ENCODE assay signal across 8 cellular contexts in the genomic region with DNA sequence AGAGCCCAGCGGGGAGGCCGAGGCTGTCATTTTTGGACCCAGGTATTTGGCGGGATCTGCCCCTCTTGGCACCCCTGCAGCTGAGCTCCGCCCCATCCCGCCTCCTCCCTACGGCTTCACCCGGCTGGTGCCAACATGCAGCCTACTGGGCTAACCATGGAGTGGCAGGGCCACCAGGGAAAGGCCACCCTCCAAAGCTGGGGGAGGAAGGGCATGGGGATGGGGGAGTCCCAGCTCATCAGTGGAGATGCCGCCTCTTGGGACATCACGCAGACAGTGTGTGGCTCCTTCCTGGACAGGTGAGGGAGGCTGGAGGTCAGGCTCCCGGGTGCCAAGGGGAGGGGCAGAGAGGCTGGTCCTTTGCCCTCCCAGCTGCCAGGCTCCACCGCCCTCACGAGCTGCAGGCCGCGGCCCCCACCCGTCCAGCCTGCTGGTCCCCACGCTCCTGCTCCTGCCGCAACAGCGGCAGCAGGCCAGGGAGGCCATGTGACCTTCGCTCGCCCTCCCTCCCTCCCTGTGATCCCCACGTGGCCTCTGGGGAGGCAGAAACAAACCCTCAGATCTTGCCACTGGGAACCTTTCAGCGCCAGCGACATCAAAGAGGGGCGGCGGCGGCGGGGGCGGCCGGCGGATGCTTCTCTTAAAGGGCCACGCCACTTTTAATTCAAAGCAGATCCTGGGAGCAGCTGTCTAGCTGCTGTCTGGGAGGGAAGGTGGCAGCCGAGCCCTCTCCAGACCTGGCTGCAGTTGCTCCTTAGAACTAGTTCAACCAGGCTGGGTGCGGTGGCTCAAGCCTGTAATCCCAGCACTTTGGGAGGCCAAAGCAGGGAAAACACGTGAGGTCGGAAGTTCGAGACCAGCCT. TPM values are rescaled to one million over a fixed set of nuclear protein-coding genes. Genes with fewer than 3 reads are reported as not detected.
DNase-seq lines count a peak whose midpoint lies in the region; ATAC-seq and TF ChIP-seq lines count a peak whose summit lies in the region.

No MANE protein-coding gene starts in this region.

- no peaks in the 10 kb centered on the region for H3K79me2 ChIP-seq in OCI-LY1 (ENCODE audit: insufficient read depth, low read length)

- no peaks in the 10 kb centered on the region for H4K20me1 ChIP-seq in OCI-LY1 (ENCODE audit: insufficient read depth, low read length)

- H2AFZ ChIP-seq in OCI-LY1 (ENCODE audit: low read length), result no peak overlapping the region

- H3K4me1 Mint-ChIP-seq in activated T-helper 1 cell treated with anti-CD3 and anti-CD28 coated beads, Interleukin-12 subunit alpha, Interleukin-12 subunit beta, Interleukin-2, Interleukin-4 antibody, amounts not matched to agents 30 ng/mL and 10 ng/mL and 1 ng/mL, durations not matched to agents 14 hours and 24 hours and 36 hours (ENCODE audit: low read depth), result peaks cover 5% of the 10 kb centered on the region

- H3K27me3 ChIP-seq in OCI-LY1 (ENCODE audit: insufficient read depth, low read length), result peaks cover 8% of the 10 kb centered on the region; the same call in 1 of the 2 replicates

- H3K4me2 ChIP-seq in OCI-LY1 (ENCODE audit: low read length), result peak overlapping the region; percentile 49

- H3K4me1 ChIP-seq in OCI-LY1 (ENCODE audit: insufficient read depth, low read length, severe bottlenecking), result peaks cover 18% of the 10 kb centered on the region

- DNase-seq in COLO668 (lab: John Stamatoyannopoulos, UW; ENCODE audit: unreplicated experiment), result peak; percentile 62
- DNase-seq in activated T-helper 1 cell treated with anti-CD3 and anti-CD28 coated beads, Interleukin-12 subunit alpha, Interleukin-12 subunit beta, Interleukin-2, Interleukin-4 antibody, amounts not matched to agents 30 ng/mL and 10 ng/mL and 1 ng/mL, durations not matched to agents 14 hours and 24 hours and 36 hours (ENCODE audit: low spot score), result peak; percentile 82
- DNase-seq in fibroblast of the conjunctiva (ENCODE audit: low read depth), result peak; percentile 14
- DNase-seq in nucleus accumbens (lab: John Stamatoyannopoulos, UW), result peak; percentile 51 to 94 (median 84)
- DNase-seq in stromal cell of bone marrow (ENCODE audit: low read depth), result peak; percentile 40
- DNase-seq in T1000 (lab: John Stamatoyannopoulos, UW), result no peak

- H3K4me3 ChIP-seq in OCI-LY1 (ENCODE audit: low read depth, low read length, poor library complexity, severe bottlenecking), result peak overlapping the region; percentile 4

- peak overlapping the region; percentile 74 for H3K4me3 Mint-ChIP-seq in activated T-helper 1 cell treated with anti-CD3 and anti-CD28 coated beads, Interleukin-12 subunit alpha, Interleukin-12 subunit beta, Interleukin-2, Interleukin-4 antibody, amounts not matched to agents 30 ng/mL and 10 ng/mL and 1 ng/mL, durations not matched to agents 14 hours and 24 hours and 36 hours

- intact Hi-C loops in activated T-helper 1 cell treated with anti-CD3 and anti-CD28 coated beads, Interleukin-12 subunit alpha, Interleukin-12 subunit beta, Interleukin-2, Interleukin-4 antibody, amounts not matched to agents 30 ng/mL and 10 ng/mL and 1 ng/mL, durations not matched to agents 14 hours and 24 hours and 36 hours (cut with micrococcal nuclease), result loop anchor here (1.0 kb wide), 3 partner anchors 10 to 131 kb away; a partner anchor contains a TSS

- H3K9me3 Mint-ChIP-seq in activated T-helper 1 cell treated with anti-CD3 and anti-CD28 coated beads, Interleukin-12 subunit alpha, Interleukin-12 subunit beta, Interleukin-2, Interleukin-4 antibody, amounts not matched to agents 30 ng/mL and 10 ng/mL and 1 ng/mL, durations not matched to agents 14 hours and 24 hours and 36 hours, result no peaks in the 10 kb centered on the region

- peak; percentile 43 for ATAC-seq in HG03280 (IDR thresholded peaks at IDR 0.05; ENCODE audit: unreplicated experiment)

- peak overlapping the region; percentile 73 for H3K27ac Mint-ChIP-seq in activated T-helper 1 cell treated with anti-CD3 and anti-CD28 coated beads, Interleukin-12 subunit alpha, Interleukin-12 subunit beta, Interleukin-2, Interleukin-4 antibody, amounts not matched to agents 30 ng/mL and 10 ng/mL and 1 ng/mL, durations not matched to agents 14 hours and 24 hours and 36 hours

- no peaks in the 10 kb centered on the region for H3K36me3 ChIP-seq in OCI-LY1 (ENCODE audit: insufficient read depth, low read length)

- no peaks in the 10 kb centered on the region for H3K36me3 Mint-ChIP-seq in activated T-helper 1 cell treated with anti-CD3 and anti-CD28 coated beads, Interleukin-12 subunit alpha, Interleukin-12 subunit beta, Interleukin-2, Interleukin-4 antibody, amounts not matched to agents 30 ng/mL and 10 ng/mL and 1 ng/mL, durations not matched to agents 14 hours and 24 hours and 36 hours (ENCODE audit: low read depth)

- H3K27me3 Mint-ChIP-seq in activated T-helper 1 cell treated with anti-CD3 and anti-CD28 coated beads, Interleukin-12 subunit alpha, Interleukin-12 subunit beta, Interleukin-2, Interleukin-4 antibody, amounts not matched to agents 30 ng/mL and 10 ng/mL and 1 ng/mL, durations not matched to agents 14 hours and 24 hours and 36 hours (ENCODE audit: insufficient read depth), result peaks cover 27% of the 10 kb centered on the region

- no peaks in the 10 kb centered on the region for H3K9me2 ChIP-seq in OCI-LY1 (ENCODE audit: low read depth, low read length)

- H3K27ac ChIP-seq in OCI-LY1 (ENCODE audit: low read depth, low read length, poor library complexity, severe bottlenecking), result no peak overlapping the region

- no peaks in the 10 kb centered on the region for H3K9me3 ChIP-seq in OCI-LY1 (ENCODE audit: low read length)

- no peaks in the 10 kb centered on the region for H3F3A ChIP-seq in OCI-LY1 (ENCODE audit: insufficient read depth, low read length)

- peak overlapping the region; percentile 16; the same call in 1 of the 2 replicates for H3K9ac ChIP-seq in OCI-LY1 (ENCODE audit: low read length)

- no peak for TF ChIP-seq CTCF in OCI-LY1 (IDR thresholded peaks at IDR 0.05; ENCODE audit: low read length)

RNA-seq across cellular contexts. Expression of a gene that starts 6.8 kb away (rescaled TPM):
- total RNA-seq in activated T-helper 1 cell treated with anti-CD3 and anti-CD28 coated beads, Interleukin-12 subunit alpha, Interleukin-12 subunit beta, Interleukin-2, Interleukin-4 antibody, amounts not matched to agents 30 ng/mL and 10 ng/mL and 1 ng/mL, durations not matched to agents 14 hours and 24 hours and 36 hours, result 1.5 and 2.4 TPM in 2 replicates

RNA-seq across cellular contexts. Expression of a gene that starts 9.7 kb away (rescaled TPM):
- total RNA-seq in activated T-helper 1 cell treated with anti-CD3 and anti-CD28 coated beads, Interleukin-12 subunit alpha, Interleukin-12 subunit beta, Interleukin-2, Interleukin-4 antibody, amounts not matched to agents 30 ng/mL and 10 ng/mL and 1 ng/mL, durations not matched to agents 14 hours and 24 hours and 36 hours, result 32.2 and 33.8 TPM in 2 replicates

RNA-seq across cellular contexts. Expression of a gene that starts 20.7 kb away (rescaled TPM):
- total RNA-seq in activated T-helper 1 cell treated with anti-CD3 and anti-CD28 coated beads, Interleukin-12 subunit alpha, Interleukin-12 subunit beta, Interleukin-2, Interleukin-4 antibody, amounts not matched to agents 30 ng/mL and 10 ng/mL and 1 ng/mL, durations not matched to agents 14 hours and 24 hours and 36 hours, result 0.08 TPM in 1 of 2 replicates, not detected in the other

RNA-seq across cellular contexts. Expression of a gene that starts 30.7 kb away (rescaled TPM):
- 130 and 131 TPM in 2 replicates for total RNA-seq in activated T-helper 1 cell treated with anti-CD3 and anti-CD28 coated beads, Interleukin-12 subunit alpha, Interleukin-12 subunit beta, Interleukin-2, Interleukin-4 antibody, amounts not matched to agents 30 ng/mL and 10 ng/mL and 1 ng/mL, durations not matched to agents 14 hours and 24 hours and 36 hours

RNA-seq across cellular contexts. Expression of a gene that starts 40.2 kb away (rescaled TPM):
- total RNA-seq in activated T-helper 1 cell treated with anti-CD3 and anti-CD28 coated beads, Interleukin-12 subunit alpha, Interleukin-12 subunit beta, Interleukin-2, Interleukin-4 antibody, amounts not matched to agents 30 ng/mL and 10 ng/mL and 1 ng/mL, durations not matched to agents 14 hours and 24 hours and 36 hours, result 33.8 and 35.5 TPM in 2 replicates
